In genomic region chr19:33524024-33524664, GRCh38 we compare ENCODE assay signal across 20 cellular contexts. TPM values are rescaled to one million over a fixed set of nuclear protein-coding genes. Genes with fewer than 3 reads are reported as not detected.
DNase-seq lines count a peak whose midpoint lies in the region; FAIRE-seq and TF ChIP-seq lines count a peak whose summit lies in the region.
"Had no signal": no experiment of that assay in that cellular context is flagged by ENCODE, and none has a peak within 500 bp of the region (broad histone marks: within the 10 kb centered on the region; RNA-seq: fewer than 3 reads in every experiment).

No MANE protein-coding gene starts in this region.

- H2AK5ac ChIP-seq in H1 (ENCODE audit: low read depth, low read length), result no peak overlapping the region

- no peak overlapping the region for H3K27ac Mint-ChIP-seq in neural progenitor cell
- H3K27ac Mint-ChIP-seq: CD4-positive, CD25-positive, alpha-beta regulatory T cell; HFFc6 had no signal

- 0 out of 2 replicates have a peak overlapping the region, but pooled peaks have one; percentile 68 for H2BK12ac ChIP-seq in H1 (ENCODE audit: low read depth, low read length)

- H3K4me1 ChIP-seq in H1 (replicated peaks in 1 of 4; ENCODE audit: control insufficient read depth in 3 of 4, insufficient read depth in 4 of 4, low read length in 3 of 4) (peaks cover 0 to 14% (median 7%) of the 10 kb centered on the region in 4 experiments; a peak in 5 of 7 replicates), neural progenitor cell (peaks cover 17% of the 10 kb centered on the region)

- peaks cover 10% of the 10 kb centered on the region; the same call in 1 of the 2 replicates for H3K23me2 ChIP-seq in H1 (ENCODE audit: low read depth, low read length)

- H2BK15ac ChIP-seq in H1 (ENCODE audit: low read length), result no peak overlapping the region

- no peak for TF ChIP-seq EP300 in H1 (IDR thresholded peaks at IDR 0.05; ENCODE audit: borderline replicate concordance in 1 of 2, low read depth in 2 of 2, low read length in 2 of 2)

- peaks cover 13% of the 10 kb centered on the region; the same call in 1 of the 2 replicates for H3K79me1 ChIP-seq in H1 (ENCODE audit: low read depth, low read length)

- H3K36me3 ChIP-seq in H1 (ENCODE audit: control insufficient read depth in 2 of 4, insufficient read depth in 4 of 4, low read length in 3 of 4), result no peaks in the 10 kb centered on the region
- no peaks in the 10 kb centered on the region for H3K36me3 ChIP-seq in neural progenitor cell
- H3K36me3 ChIP-seq: MG63 had no signal

- H4K91ac ChIP-seq in H1 (replicated peaks; ENCODE audit: insufficient read length, low read length), result no peak overlapping the region

- no peak overlapping the region for H2AFZ ChIP-seq in H1 (ENCODE audit: low read length)
- no peak overlapping the region for H2AFZ ChIP-seq in neural progenitor cell (replicated peaks)

- peaks cover 21% of the 10 kb centered on the region for H3K4me1 Mint-ChIP-seq in neural progenitor cell

- H3K79me2 ChIP-seq in H1 (ENCODE audit: control insufficient read depth in 1 of 2, insufficient read depth in 2 of 2, low read length in 2 of 2), result peaks cover 5 to 19% of the 10 kb centered on the region in 2 experiments
- H3K79me2 ChIP-seq in neural progenitor cell (ENCODE audit: low read depth), result peaks cover 15% of the 10 kb centered on the region

- H2BK20ac ChIP-seq in H1 (ENCODE audit: low read length), result no peak overlapping the region

- H3K27me3 Mint-ChIP-seq in neural progenitor cell (ENCODE audit: insufficient read depth, low read depth), result peaks cover 10% of the 10 kb centered on the region

- CTCF ChIA-PET in H1 (lab: Charles Lee; ENCODE audit: partially characterized antibody), result interaction anchor here (0.6 to 2.2 kb wide), 7 partner anchors 10 to 151 kb away, joined by 3 to 9 read pairs (median 4); no protein-coding TSS in a partner anchor

- H3K9ac ChIP-seq in H1 (replicated peaks in 1 of 4; ENCODE audit: extremely low read depth in 1 of 4, low read depth in 3 of 4, low read length in 3 of 4) (no peak overlapping the region), neural progenitor cell (no peak overlapping the region)

- H3K14ac ChIP-seq in H1 (ENCODE audit: insufficient read length), result no peak overlapping the region

- H3K56ac ChIP-seq in H1 (replicated peaks; ENCODE audit: insufficient read length, low read depth, low read length), result no peak overlapping the region

- no peak overlapping the region for H4K5ac ChIP-seq in H1 (ENCODE audit: insufficient read length, low read depth, low read length)

- no peaks in the 10 kb centered on the region for H3K36me3 Mint-ChIP-seq in neural progenitor cell
- H3K36me3 Mint-ChIP-seq: CD4-positive, CD25-positive, alpha-beta regulatory T cell had no signal

- TF ChIP-seq CTCF in H1 (IDR thresholded peaks at IDR 0.05; ENCODE audit: control extremely low read depth in 1 of 3, insufficient read depth in 1 of 3, low read depth in 1 of 3, low read length in 3 of 3), result no peak
- TF ChIP-seq CTCF in neural progenitor cell (IDR thresholded peaks at IDR 0.05), result no peak

- FAIRE-seq in H1 (lab: Jason Lieb, UNC), result no peak
- FAIRE-seq: G401.6, GM12891 had no signal

- no peaks in the 10 kb centered on the region for H3K9me3 Mint-ChIP-seq in neural progenitor cell
- H3K9me3 Mint-ChIP-seq: CD4-positive, CD25-positive, alpha-beta regulatory T cell; HFFc6 had no signal

- no peak overlapping the region for H2BK120ac ChIP-seq in H1 (replicated peaks; ENCODE audit: low read depth, low read length)

- H4K8ac ChIP-seq in H1 (ENCODE audit: extremely low read depth, insufficient read depth, low read length), result peak overlapping the region; percentile 9; the same call in 1 of the 2 replicates

- TF ChIP-seq RAD21 in H1 (IDR thresholded peaks at IDR 0.05 in 1 of 2, conservative IDR thresholded peaks at IDR 0.05 in 1 of 2; ENCODE audit: low read depth in 2 of 2, low read length in 2 of 2), result no peak

- H3K27me3 ChIP-seq in H1 (replicated peaks in 1 of 4; ENCODE audit: control insufficient read depth in 3 of 4, extremely low read depth in 1 of 4, insufficient read depth in 3 of 4, low read length in 3 of 4) (no peaks in the 10 kb centered on the region), neural progenitor cell (no peaks in the 10 kb centered on the region)

- no peak overlapping the region for H3K23ac ChIP-seq in H1 (ENCODE audit: insufficient read length)

- 87% methylated on average over 16 of the region's 17 CpGs; no CpG with 5 or more reads in 1 of the 2 experiments for WGBS in H1 (ENCODE audit: extremely low coverage in 1 of 2, insufficient coverage in 1 of 2, insufficient read length in 1 of 2, insufficient replicate concordance in 2 of 2, low coverage in 1 of 2, low lambda C conversion rate in 2 of 2, missing lambda C conversion rate in 1 of 2), 2 experiments

- H3K4ac ChIP-seq in H1 (replicated peaks; ENCODE audit: insufficient read length, low read depth, low read length), result no peak overlapping the region

- H2BK5ac ChIP-seq in H1 (ENCODE audit: low read depth, low read length), result no peak overlapping the region; the same call in 1 of the 2 replicates

- TF ChIP-seq POLR2A in H1 (IDR thresholded peaks at IDR 0.05; ENCODE audit: control extremely low read depth in 1 of 2, low read depth in 2 of 2, low read length in 2 of 2), result no peak

- H3K4me2 ChIP-seq in H1 (ENCODE audit: insufficient read depth in 1 of 2, low read depth in 2 of 2, low read length in 2 of 2) (no peak overlapping the region), neural progenitor cell (peak overlapping the region; percentile 35)

- H3K27ac ChIP-seq in H1 (ENCODE audit: low read depth, low read length) (no peak overlapping the region), neural progenitor cell (no peak overlapping the region)
- H3K27ac ChIP-seq: HL-60 had no signal

- peaks cover 0 to 7% of the 10 kb centered on the region in 2 experiments for H4K20me1 ChIP-seq in H1 (replicated peaks in 1 of 2; ENCODE audit: control insufficient read depth in 1 of 2, insufficient read depth in 2 of 2, low read length in 2 of 2)
- no peaks in the 10 kb centered on the region for H4K20me1 ChIP-seq in neural progenitor cell (ENCODE audit: low read depth)

- POLR2A ChIA-PET in H1 (lab: Charles Lee; ENCODE audit: partially characterized antibody), result interaction anchor here (0.8 to 3.2 kb wide), 2 partner anchors 10 to 13 kb away, joined by 3 to 26 read pairs; no protein-coding TSS in a partner anchor

- peak; percentile 33 for DNase-seq in AG08395 (ENCODE audit: low spot score)
- DNase-seq in LHCN-M2 (ENCODE audit: low read depth), result peak; percentile 19
- DNase-seq in H1 (ENCODE audit: low read depth in 1 of 2, low spot score in 2 of 2), result peak in 1 of 2 experiments; percentile 46
- no peak for DNase-seq in neural progenitor cell (ENCODE audit: low spot score)
- DNase-seq in globus pallidus (ENCODE audit: low spot score), result no peak
- DNase-seq in NOMO-1 (lab: John Stamatoyannopoulos, UW; ENCODE audit: unreplicated experiment in 2 of 2), result no peak
- no peak for DNase-seq in AML-193 (lab: John Stamatoyannopoulos, UW)
- no peak for DNase-seq in stimulated activated CD4-positive, alpha-beta T cell treated with anti-CD3 and anti-CD28 coated beads, Interleukin-15, amount 100 ng/mL, for 24 hours
- DNase-seq: Calu3; CD4-positive, CD25-positive, alpha-beta regulatory T cell; HFFc6; KG1; MG63; NCI-H1930; NCI-H2171 treated with DMSO at 0.1 percent for 48 hours; NCI-H510A; PC-3 had no signal

- H3K9me3 ChIP-seq in H1 (ENCODE audit: insufficient read depth in 2 of 2, low read depth in 1 of 2, low read length in 1 of 2) (no peaks in the 10 kb centered on the region), neural progenitor cell (ENCODE audit: low read depth) (no peaks in the 10 kb centered on the region)
- H3K9me3 ChIP-seq: MG63 had no signal

- no peak overlapping the region for H3K4me3 Mint-ChIP-seq in neural progenitor cell
- H3K4me3 Mint-ChIP-seq: HFFc6 had no signal

- no peak overlapping the region for H3K4me3 ChIP-seq in H1 (ENCODE audit: extremely low read depth in 1 of 4, insufficient read depth in 2 of 4, low read depth in 3 of 4, low read length in 4 of 4)
- H3K4me3 ChIP-seq in neural progenitor cell, result no peak overlapping the region
- H3K4me3 ChIP-seq: MG63 had no signal

- peaks cover 4% of the 10 kb centered on the region for H3F3A ChIP-seq in neural progenitor cell (ENCODE audit: low read depth)

- H3K18ac ChIP-seq in H1 (ENCODE audit: extremely low read depth, low read length), result no peak overlapping the region

TF ChIP-seq in H1, 55 proteins besides CTCF, POLR2A, EP300 and RAD21 (continues in another document):
- TF ChIP-seq BRCA1 (IDR thresholded peaks at IDR 0.05; ENCODE audit: low read depth, low read length), result no peak
- no peak for TF ChIP-seq POLR2AphosphoS5 (IDR thresholded peaks at IDR 0.05; ENCODE audit: low read depth, low read length)
- no peak for TF ChIP-seq BCL11A (IDR thresholded peaks at IDR 0.05; ENCODE audit: low read depth in 2 of 2, low read length in 2 of 2)
- TF ChIP-seq TAF1 (IDR thresholded peaks at IDR 0.05; ENCODE audit: low read depth, low read length), result no peak
- TF ChIP-seq EGR1 (IDR thresholded peaks at IDR 0.05; ENCODE audit: borderline replicate concordance, low read depth, low read length), result no peak
- no peak for TF ChIP-seq PHF8 (conservative IDR thresholded peaks at IDR 0.05; ENCODE audit: low read depth, low read length)
- no peak for TF ChIP-seq JUN (IDR thresholded peaks at IDR 0.05; ENCODE audit: low read depth, low read length)
- TF ChIP-seq SAP30 (IDR thresholded peaks at IDR 0.05; ENCODE audit: insufficient read depth, insufficient replicate concordance, low read length), result no peak
- TF ChIP-seq RXRA (IDR thresholded peaks at IDR 0.05; ENCODE audit: insufficient read depth, low read depth, low read length), result no peak
- no peak for TF ChIP-seq HDAC2 (IDR thresholded peaks at IDR 0.05; ENCODE audit: borderline replicate concordance in 1 of 2, low read depth in 2 of 2, low read length in 2 of 2)
- TF ChIP-seq SIX5 (IDR thresholded peaks at IDR 0.05; ENCODE audit: low read depth, low read length), result no peak
- no peak for TF ChIP-seq CHD1 (IDR thresholded peaks at IDR 0.05; ENCODE audit: low read depth, low read length)
- TF ChIP-seq CREB1 (IDR thresholded peaks at IDR 0.05), result no peak
- TF ChIP-seq TBP (IDR thresholded peaks at IDR 0.05; ENCODE audit: low read depth, low read length), result no peak

RNA-seq across cellular contexts. Expression of gene PEPD, which starts 2.6 kb away (rescaled TPM):
- 58.5 and 74.5 TPM in 2 replicates for total RNA-seq in LHCN-M2 (2014; rRNA removed)
- polyA plus RNA-seq in LHCN-M2 (2012), result 89.7 TPM
- total RNA-seq in H1 (2021; fragmentation: NEBNext Ultra II Directional; extraction: Animal tissue kit (Norgen Biotek cat#: 25700)), result 84.1 and 86.4 TPM in 2 replicates
- 178 and 195 TPM in 2 replicates for polyA plus RNA-seq in H1 (2011; rRNA removed)
- polyA plus RNA-seq in H1 (2011; cell fraction: cytosol; rRNA removed), result 144 TPM
- polyA plus RNA-seq in H1 (2011; cell fraction: nucleus; rRNA removed), result 128 TPM
- polyA plus RNA-seq in H1 (2012, experiment 1 of 2), result 82.7 to 110 TPM (median 107 TPM) in 4 replicates
- 153 TPM for polyA plus RNA-seq in H1 (2012, experiment 2 of 2)
- 63.2 TPM for polyA plus RNA-seq in H1 (2013, experiment 1 of 2)
- 57.0 TPM for polyA plus RNA-seq in H1 (2013, experiment 2 of 2)
- polyA minus RNA-seq in H1 (2011; rRNA and poly(A)+ RNA removed), result 84.8 and 107 TPM in 2 replicates
- 51.7 TPM for polyA minus RNA-seq in H1 (2011; cell fraction: cytosol; rRNA and poly(A)+ RNA removed)
- polyA minus RNA-seq in H1 (2011; cell fraction: nucleus; rRNA and poly(A)+ RNA removed), result 37.1 TPM
- total RNA-seq in neural progenitor cell (ENCODE audit: low replicate concordance), result 47.0 and 55.1 TPM in 2 replicates

Comparison
In these comparisons a context has a peak if more than half of its experiments do, and no peak if none do; other contexts are left out.
1. DNase-seq: peak in AG08395 (single experiment) and LHCN-M2 (single experiment); none in neural progenitor cell (single experiment), globus pallidus (single experiment), NOMO-1 (0 of 2), AML-193 (0 of 2) and stimulated activated CD4-positive, alpha-beta T cell treated with anti-CD3 and anti-CD28 coated beads, Interleukin-15, amount 100 ng/mL, for 24 hours (single experiment).